3 cellular contexts compared by ENCODE assay signal in genomic region chr4:133597252-133597651, GRCh38.
TF ChIP-seq lines count a peak whose summit lies in the region.

No MANE protein-coding gene starts in this region.

TF ChIP-seq in A549, 52 proteins besides CTCF, POLR2A, EP300 and RAD21:
- no peak for TF ChIP-seq SMC3 (IDR thresholded peaks at IDR 0.05)
- TF ChIP-seq MAFK (IDR thresholded peaks at IDR 0.05; ENCODE audit: partially characterized antibody) = peak; percentile 78
- TF ChIP-seq RCOR1 (IDR thresholded peaks at IDR 0.05; ENCODE audit: low read depth, low read length) = no peak
TF ChIP-seq in A549: peak in this region for 1.

TF ChIP-seq in IMR-90, 13 proteins besides CTCF, POLR2A, EP300 and RAD21:
- TF ChIP-seq MXI1 (IDR thresholded peaks at IDR 0.05; ENCODE audit: borderline replicate concordance, low read depth, low read length) = no peak
- no peak for TF ChIP-seq MAZ (IDR thresholded peaks at IDR 0.05; ENCODE audit: borderline replicate concordance, low read depth, low read length)
- TF ChIP-seq RFX5 (IDR thresholded peaks at IDR 0.05; ENCODE audit: low read depth, low read length) = no peak
- TF ChIP-seq FOS (IDR thresholded peaks at IDR 0.05; ENCODE audit: low read depth, low read length) = no peak
- TF ChIP-seq SMC3 (IDR thresholded peaks at IDR 0.05; ENCODE audit: low read depth, low read length) = no peak
- no peak for TF ChIP-seq CEBPB (IDR thresholded peaks at IDR 0.05; ENCODE audit: low read depth, low read length)
- peak; percentile 93 for TF ChIP-seq MAFK (IDR thresholded peaks at IDR 0.05; ENCODE audit: low read depth, low read length)
- TF ChIP-seq NFE2L2 (IDR thresholded peaks at IDR 0.05; ENCODE audit: low read depth, low read length) = no peak

TF ChIP-seq in H1, 55 proteins besides CTCF, POLR2A, EP300 and RAD21:
- peak; percentile 48; the same call in 1 of the 2 replicates for TF ChIP-seq MAFK (IDR thresholded peaks at IDR 0.05; ENCODE audit: low read depth, low read length)
- TF ChIP-seq CREB1 (IDR thresholded peaks at IDR 0.05) = no peak
TF ChIP-seq in H1: peak in this region for 1.
